In genomic region chr3:184362668-184363540, GRCh38 we compare ENCODE assay signal across 8 cellular contexts. TPM values are rescaled to one million over a fixed set of nuclear protein-coding genes. Genes with fewer than 3 reads are reported as not detected.
DNase-seq lines count a peak whose midpoint lies in the region; ATAC-seq, FAIRE-seq and TF ChIP-seq lines count a peak whose summit lies in the region.

No MANE protein-coding gene starts in this region.

- H3K27ac Mint-ChIP-seq in T-cell, result peak overlapping the region; percentile 96 to 97

- H3K9me3 ChIP-seq in left ventricle myocardium inferior (replicated peaks) (no peaks in the 10 kb centered on the region), prostate gland (no peaks in the 10 kb centered on the region)

- DNase-seq in GM12892 (ENCODE audit: insufficient read length) (peak; percentile 91), NCI-H1436 treated with DMSO at 0.1 percent for 48 hours (lab: John Stamatoyannopoulos, UW) (peak; percentile 97), T-cell (peak; percentile 82 to 92 (median 89)), amniotic stem cell (lab: John Stamatoyannopoulos, UW) (peak; percentile 95), left ventricle myocardium inferior (peak; percentile 96), prostate gland (ENCODE audit: low spot score) (peak; percentile 97), urothelium cell line (ENCODE audit: low spot score) (peak; percentile 98)

- intact Hi-C loops in left ventricle myocardium inferior (cut with micrococcal nuclease), result no loop called here
- intact Hi-C loops in prostate gland (cut with DNase I), result loop anchor here (5.0 kb wide), 2 partner anchors 46 to 66 kb away; partner anchors contain the start of gene PSMD2

- under 1% methylated on average over 66 of the region's 67 CpGs for WGBS in prostate gland

- CTCF ChIA-PET in T-cell (lab: Charles Lee), result interaction anchor here (0.6 to 2.2 kb wide), 4 partner anchors 9 to 479 kb away, joined by 3 to 6 read pairs (median 4); no protein-coding TSS in a partner anchor

- H3K36me3 ChIP-seq in left ventricle myocardium inferior (peaks cover 25% of the 10 kb centered on the region), prostate gland (no peaks in the 10 kb centered on the region)

- peaks cover 27 to 43% (median 32%) of the 10 kb centered on the region in 3 donors for H3K4me1 Mint-ChIP-seq in T-cell

- TF ChIP-seq CTCF in left ventricle myocardium inferior (IDR thresholded peaks at IDR 0.05; ENCODE audit: borderline replicate concordance), result peak; percentile 66
- peak in 3 of 4 experiments; percentile 59 to 67 (median 66) for TF ChIP-seq CTCF in prostate gland (IDR thresholded peaks at IDR 0.05)

- FAIRE-seq in GM12892 (lab: Jason Lieb, UNC) (peak; percentile 99), urothelium cell line (lab: Jason Lieb, UNC) (peak; percentile 97)

- peaks cover 22% of the 10 kb centered on the region for H3K36me3 Mint-ChIP-seq in T-cell

- peaks cover 47% of the 10 kb centered on the region for H3K4me1 ChIP-seq in left ventricle myocardium inferior
- peaks cover 3% of the 10 kb centered on the region for H3K4me1 ChIP-seq in prostate gland (replicated peaks)

- POLR2A ChIA-PET in T-cell (lab: Charles Lee), result no interaction called here

- H3K4me3 Mint-ChIP-seq in T-cell, result peak overlapping the region; percentile 86 to 98 (median 98)

- no peaks in the 10 kb centered on the region for H3K9me3 Mint-ChIP-seq in T-cell

- no peaks in the 10 kb centered on the region for H3K27me3 Mint-ChIP-seq in T-cell

- TF ChIP-seq POLR2A in GM12892 (IDR thresholded peaks at IDR 0.05; ENCODE audit: low read depth, low read length) (peak; percentile 79; the same call in 1 of the 2 replicates), prostate gland (IDR thresholded peaks at IDR 0.05) (peak; percentile 81)

- no peaks in the 10 kb centered on the region for H3K27me3 ChIP-seq in left ventricle myocardium inferior (ENCODE audit: low read depth)
- no peaks in the 10 kb centered on the region for H3K27me3 ChIP-seq in prostate gland (replicated peaks; ENCODE audit: insufficient read depth)

- H3K4me3 ChIP-seq in left ventricle myocardium inferior (peak overlapping the region; percentile 97), prostate gland (peak overlapping the region; percentile 64 to 71)

- ATAC-seq in HG02852 (IDR thresholded peaks at IDR 0.05; ENCODE audit: unreplicated experiment) (peak; percentile 84), T-cell (replicated peaks in 1 of 4) (peak; percentile 71 to 83 (median 75))

- H3K27ac ChIP-seq in left ventricle myocardium inferior (replicated peaks), result peak overlapping the region; percentile 100
- peak overlapping the region; percentile 94 to 97 for H3K27ac ChIP-seq in prostate gland

RNA-seq across cellular contexts. Expression of gene POLR2H, which starts 1.4 kb away (rescaled TPM):
- 138 TPM for polyA plus RNA-seq in GM12892 (2012; ENCODE audit: missing spikeins)
- total RNA-seq in T-cell (10 to 100 TPM; 33.0 to 75.1 (median 53.3) TPM), left ventricle myocardium inferior (24.3 TPM), prostate gland (10 to 100 TPM; 62.7 to 89.2 TPM)

RNA-seq across cellular contexts. Expression of gene CLCN2, which starts 1.5 kb away (rescaled TPM):
- polyA plus RNA-seq in GM12892 (2012; ENCODE audit: missing spikeins), result 1.2 TPM
- 1 to 10 TPM; 3.2 to 5.9 (median 4.6) TPM for total RNA-seq in T-cell
- 1.7 TPM for total RNA-seq in left ventricle myocardium inferior
- 10 to 100 TPM in 1 of 2 donors, 1 to 10 TPM in 1; 4.9 to 47.5 TPM for total RNA-seq in prostate gland

RNA-seq across cellular contexts. Expression of gene THPO, which starts 15.1 kb away (rescaled TPM):
- polyA plus RNA-seq in GM12892 (2012; ENCODE audit: missing spikeins), result not detected
- not detected for total RNA-seq in T-cell
- total RNA-seq in left ventricle myocardium inferior, result 0.11 TPM
- total RNA-seq in prostate gland, result not detected

RNA-seq across cellular contexts. Expression of gene CHRD, which starts 16.9 kb away (rescaled TPM):
- not detected for polyA plus RNA-seq in GM12892 (2012; ENCODE audit: missing spikeins)
- total RNA-seq in T-cell (under 1 TPM in 1 of 5 donors, not detected in 4; 0.28 TPM), left ventricle myocardium inferior (6.5 TPM), prostate gland (1 to 10 TPM; 2.5 to 8.0 TPM)

RNA-seq across cellular contexts. Expression of gene FAM131A, which starts 25.5 kb away (rescaled TPM):
- polyA plus RNA-seq in GM12892 (2012; ENCODE audit: missing spikeins), result 1.6 TPM
- total RNA-seq in T-cell, result 10 to 100 TPM in 3 of 5 donors, 1 to 10 TPM in 2; 8.3 to 13.8 (median 11.9) TPM
- 30.2 TPM for total RNA-seq in left ventricle myocardium inferior
- 10 to 100 TPM; 22.0 to 71.0 TPM for total RNA-seq in prostate gland

Comparison
In these comparisons a context has a peak if more than half of its experiments do, and no peak if none do; other contexts are left out.
1. Peak in every context shown above with its lines: DNase-seq, ATAC-seq, H3K4me3 ChIP-seq and H3K27ac ChIP-seq.